1 cellular context compared by ENCODE assay signal in genomic region chr16:85173981-85174751, GRCh38.
TF ChIP-seq lines count a peak whose summit lies in the region.

No MANE protein-coding gene starts in this region.

TF ChIP-seq in SK-N-SH, 30 proteins besides CTCF, POLR2A, EP300 and RAD21 (continued from another document):
- TF ChIP-seq, protein P1, sequence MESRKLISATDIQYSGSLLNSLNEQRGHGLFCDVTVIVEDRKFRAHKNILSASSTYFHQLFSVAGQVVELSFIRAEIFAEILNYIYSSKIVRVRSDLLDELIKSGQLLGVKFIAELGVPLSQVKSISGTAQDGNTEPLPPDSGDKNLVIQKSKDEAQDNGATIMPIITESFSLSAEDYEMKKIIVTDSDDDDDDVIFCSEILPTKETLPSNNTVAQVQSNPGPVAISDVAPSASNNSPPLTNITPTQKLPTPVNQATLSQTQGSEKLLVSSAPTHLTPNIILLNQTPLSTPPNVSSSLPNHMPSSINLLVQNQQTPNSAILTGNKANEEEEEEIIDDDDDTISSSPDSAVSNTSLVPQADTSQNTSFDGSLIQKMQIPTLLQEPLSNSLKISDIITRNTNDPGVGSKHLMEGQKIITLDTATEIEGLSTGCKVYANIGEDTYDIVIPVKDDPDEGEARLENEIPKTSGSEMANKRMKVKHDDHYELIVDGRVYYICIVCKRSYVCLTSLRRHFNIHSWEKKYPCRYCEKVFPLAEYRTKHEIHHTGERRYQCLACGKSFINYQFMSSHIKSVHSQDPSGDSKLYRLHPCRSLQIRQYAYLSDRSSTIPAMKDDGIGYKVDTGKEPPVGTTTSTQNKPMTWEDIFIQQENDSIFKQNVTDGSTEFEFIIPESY (IDR thresholded peaks at IDR 0.05; ENCODE audit: borderline replicate concordance, low read depth): no peak
- TF ChIP-seq RCOR1 (IDR thresholded peaks at IDR 0.05; ENCODE audit: low read length) (peak; percentile 85), USF2 (IDR thresholded peaks at IDR 0.05; ENCODE audit: borderline replicate concordance, low read depth, low read length) (no peak), POLR2AphosphoS5 (IDR thresholded peaks at IDR 0.05; ENCODE audit: low read depth, low read length) (peak; percentile 67; the same call in 1 of the 2 replicates), GABPA (IDR thresholded peaks at IDR 0.05; ENCODE audit: low read depth) (peak; percentile 74), REST (IDR thresholded peaks at IDR 0.05; ENCODE audit: low read depth, low read length) (peak; percentile 68; the same call in 1 of the 2 replicates), JUND (IDR thresholded peaks at IDR 0.05) (no peak; the same call in 1 of the 2 replicates), RXRA (IDR thresholded peaks at IDR 0.05; ENCODE audit: borderline replicate concordance, low read depth) (no peak; the same call in 1 of the 2 replicates)
- TF ChIP-seq, protein P2, sequence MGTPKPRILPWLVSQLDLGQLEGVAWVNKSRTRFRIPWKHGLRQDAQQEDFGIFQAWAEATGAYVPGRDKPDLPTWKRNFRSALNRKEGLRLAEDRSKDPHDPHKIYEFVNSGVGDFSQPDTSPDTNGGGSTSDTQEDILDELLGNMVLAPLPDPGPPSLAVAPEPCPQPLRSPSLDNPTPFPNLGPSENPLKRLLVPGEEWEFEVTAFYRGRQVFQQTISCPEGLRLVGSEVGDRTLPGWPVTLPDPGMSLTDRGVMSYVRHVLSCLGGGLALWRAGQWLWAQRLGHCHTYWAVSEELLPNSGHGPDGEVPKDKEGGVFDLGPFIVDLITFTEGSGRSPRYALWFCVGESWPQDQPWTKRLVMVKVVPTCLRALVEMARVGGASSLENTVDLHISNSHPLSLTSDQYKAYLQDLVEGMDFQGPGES (IDR thresholded peaks at IDR 0.05; ENCODE audit: low read depth, low read length): no peak
- TF ChIP-seq, protein P3, sequence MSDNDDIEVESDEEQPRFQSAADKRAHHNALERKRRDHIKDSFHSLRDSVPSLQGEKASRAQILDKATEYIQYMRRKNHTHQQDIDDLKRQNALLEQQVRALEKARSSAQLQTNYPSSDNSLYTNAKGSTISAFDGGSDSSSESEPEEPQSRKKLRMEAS (IDR thresholded peaks at IDR 0.05; ENCODE audit: low read depth): peak; percentile 82
TF ChIP-seq in SK-N-SH: peak in this region for 16.
